ENCODE assay signal across 19 cellular contexts in the genomic region with DNA sequence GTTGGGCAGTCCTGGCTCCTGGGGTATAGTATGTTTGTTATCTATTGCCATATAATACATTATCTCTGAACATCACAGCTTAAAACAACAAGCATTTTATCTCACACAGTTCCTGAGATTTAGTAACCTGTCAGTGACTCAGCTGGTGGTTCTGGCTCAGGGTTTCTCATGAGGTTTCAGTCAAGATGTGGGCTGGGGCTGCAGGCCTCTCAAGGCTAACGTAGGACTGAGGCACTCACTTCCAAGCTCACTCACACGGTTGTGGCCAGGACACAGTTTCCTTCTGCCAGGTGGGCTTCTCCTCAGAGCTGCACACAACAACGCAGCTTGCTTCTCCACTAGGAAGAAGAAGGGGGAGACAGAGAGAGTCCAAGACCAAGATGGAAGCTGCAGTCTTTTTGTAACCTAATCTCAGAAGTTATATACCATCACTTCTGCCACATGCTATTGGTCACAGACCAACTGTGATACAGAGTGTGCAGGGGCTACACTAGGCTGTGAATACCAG. TPM values are rescaled to one million over a fixed set of nuclear protein-coding genes. Genes with fewer than 3 reads are reported as not detected.
DNase-seq lines count a peak whose midpoint lies in the region; ATAC-seq and TF ChIP-seq lines count a peak whose summit lies in the region.
"Had no signal": no experiment of that assay in that cellular context is flagged by ENCODE, and none has a peak within 500 bp of the region (broad histone marks: within the 10 kb centered on the region; RNA-seq: fewer than 3 reads in every experiment).

No MANE protein-coding gene starts in this region.

- DNase-seq in stimulated activated CD4-positive, alpha-beta T cell treated with anti-CD3 and anti-CD28 coated beads, Interleukin-1b, Interleukin-23, amount 100 ng/mL, for 48 hours = peak; percentile 10
- no peak for DNase-seq in stimulated activated CD4-positive, alpha-beta T cell treated with anti-CD3 and anti-CD28 coated beads, Interleukin-4, amount 100 ng/mL, for 4 hours
- DNase-seq in adrenal gland (peak in 5 of 7 donors; percentile 33 to 51 (median 48)), glomerular visceral epithelial cell (ENCODE audit: extremely low spot score) (peak; percentile 13), HAP-1 (ENCODE audit: low spot score in 2 of 2) (no peak), NCI-H2029 treated with DMSO at 0.1 percent for 48 hours (lab: John Stamatoyannopoulos, UW) (no peak)
- DNase-seq in activated effector memory CD4-positive, alpha-beta T cell treated with Interleukin-2 at 50 U/mL for 16 hours = no peak
- DNase-seq: activated CD4-positive, CD25-positive, alpha-beta regulatory T cell treated with anti-CD3 and anti-CD28 coated beads, Interleukin-2, amount 50 U/mL, for 72 hours; activated CD8-positive, alpha-beta memory T cell treated with anti-CD3 and anti-CD28 coated beads, Interleukin-2, amount 50 U/mL, for 48 hours; aorta; CD4-positive, alpha-beta memory T cell; foreskin melanocyte; KBM-7; NCI-H187 treated with DMSO at 0.1 percent for 48 hours; RPMI8226; small intestine; stimulated activated CD4-positive, alpha-beta T cell treated with anti-CD3 and anti-CD28 coated beads, Interleukin-4, amount 100 ng/mL, for 1 hour had no signal

- no peak for TF ChIP-seq CTCF in adrenal gland (IDR thresholded peaks at IDR 0.05)

- no peak overlapping the region for H3K27ac ChIP-seq in adrenal gland
- H3K27ac ChIP-seq: prostate gland had no signal

- intact Hi-C loops in adrenal gland (cut with DNase I) = no loop called here

- 51 to 67% (median 59%) methylated on average over 3 of the region's 3 CpGs for WGBS in adrenal gland, 4 donors

- H3K9me3 ChIP-seq in adrenal gland (replicated peaks in 1 of 3) (no peaks in the 10 kb centered on the region), HAP-1 (no peaks in the 10 kb centered on the region)
- H3K9me3 ChIP-seq: prostate gland had no signal

- in situ Hi-C loops in HAP-1 (cut with MboI; ENCODE audit: low sequenced_read_pairs) = no loop called here

- H3K4me3 ChIP-seq in adrenal gland (no peak overlapping the region), HAP-1 (no peak overlapping the region)
- H3K4me3 ChIP-seq: prostate gland had no signal

- H3K36me3 ChIP-seq in adrenal gland (replicated peaks in 1 of 2) (no peaks in the 10 kb centered on the region), HAP-1 (replicated peaks) (no peaks in the 10 kb centered on the region)
- H3K36me3 ChIP-seq: prostate gland had no signal

- H3K4me1 ChIP-seq in adrenal gland (replicated peaks in 1 of 2) = no peaks in the 10 kb centered on the region
- no peaks in the 10 kb centered on the region; the same call in 1 of the 2 replicates for H3K4me1 ChIP-seq in HAP-1
- H3K4me1 ChIP-seq: prostate gland had no signal

- no peaks in the 10 kb centered on the region for H3K27me3 ChIP-seq in adrenal gland
- H3K27me3 ChIP-seq in HAP-1 (ENCODE audit: low read depth) = no peaks in the 10 kb centered on the region

- no peak for ATAC-seq in HG02623 (IDR thresholded peaks at IDR 0.05; ENCODE audit: unreplicated experiment)

- no peak for TF ChIP-seq POLR2A in adrenal gland (IDR thresholded peaks at IDR 0.05)

RNA-seq across cellular contexts. Expression of a gene that starts 10.3 kb away (rescaled TPM):
- total RNA-seq in adrenal gland = 10 to 100 TPM; 32.4 to 62.3 (median 53.7) TPM
- 10 to 100 TPM in 2 of 3 donors, 1 to 10 TPM in 1; 8.2 to 25.0 (median 12.6) TPM for polyA plus RNA-seq in adrenal gland

Comparison
In these comparisons a context has a peak if more than half of its experiments do, and no peak if none do; other contexts are left out.
1. DNase-seq: peak in stimulated activated CD4-positive, alpha-beta T cell treated with anti-CD3 and anti-CD28 coated beads, Interleukin-1b, Interleukin-23, amount 100 ng/mL, for 48 hours (single experiment), adrenal gland (5 of 7) and glomerular visceral epithelial cell (single experiment); none in stimulated activated CD4-positive, alpha-beta T cell treated with anti-CD3 and anti-CD28 coated beads, Interleukin-4, amount 100 ng/mL, for 4 hours (0 of 2), HAP-1 (0 of 2), activated effector memory CD4-positive, alpha-beta T cell treated with Interleukin-2 at 50 U/mL for 16 hours (single experiment) and NCI-H2029 treated with DMSO at 0.1 percent for 48 hours (single experiment).